Comparison of ENCODE assay signal across 19 cellular contexts in the genomic region with DNA sequence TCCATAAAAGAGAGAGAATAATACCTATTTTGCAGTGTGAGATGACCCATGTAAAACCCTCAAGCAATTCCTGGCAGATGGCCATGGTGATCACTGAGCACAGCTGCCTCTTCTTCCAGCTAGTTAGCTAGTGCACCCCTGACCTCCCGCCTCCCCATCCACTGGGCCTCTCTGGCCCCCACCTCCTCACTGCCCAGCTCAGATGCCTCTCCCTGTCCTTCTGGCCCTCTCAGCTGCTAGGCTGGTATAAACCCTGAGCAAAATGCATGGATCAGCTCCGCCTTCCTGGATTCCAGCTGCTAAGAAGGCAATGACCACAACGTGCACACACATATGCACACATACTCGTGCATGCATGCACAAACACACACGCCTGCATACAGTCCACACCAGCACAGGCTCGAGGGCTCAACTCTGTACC.
A peak's percentile ranks its signal among the peaks of the same experiment; 100 is the strongest.
DNase-seq lines count a peak whose midpoint lies in the region; ATAC-seq and TF ChIP-seq lines count a peak whose summit lies in the region.
"Had no signal": no experiment of that assay in that cellular context is flagged by ENCODE, and none has a peak within 500 bp of the region (broad histone marks: within the 10 kb centered on the region; RNA-seq: fewer than 3 reads in every experiment).

No MANE protein-coding gene starts in this region.

- TF ChIP-seq CTCF in activated CD8-positive, alpha-beta T cell treated with anti-CD3 and anti-CD28 coated beads for 36 hours (IDR thresholded peaks at IDR 0.05), result no peak
- no peak for TF ChIP-seq CTCF in thyroid gland (IDR thresholded peaks at IDR 0.05)

- peak overlapping the region; percentile 8 for H3K27ac Mint-ChIP-seq in activated CD8-positive, alpha-beta T cell treated with anti-CD3 and anti-CD28 coated beads, Interleukin-2, amount 10 ng/mL, durations not matched to agents 7 days and 5 days
- no peak overlapping the region for H3K27ac Mint-ChIP-seq in activated CD8-positive, alpha-beta T cell treated with anti-CD3 and anti-CD28 coated beads for 36 hours
- no peak overlapping the region for H3K27ac Mint-ChIP-seq in stimulated activated naive CD8-positive, alpha-beta T cell treated with anti-CD3 and anti-CD28 coated beads, Interleukin-15, amount 100 ng/mL, for 72 hours
- H3K27ac Mint-ChIP-seq: dendritic cell treated with granulocyte-macrophage colony-stimulating factor and Interleukin-4, amounts not matched to agents 40 ng/mL and 50 ng/mL, for 4 days had no signal

- peak overlapping the region; percentile 18 for H3K9ac ChIP-seq in NT2/D1 (ENCODE audit: insufficient read length, low read depth)
- H3K9ac ChIP-seq: GM23248 had no signal

- TF ChIP-seq POLR2A in thyroid gland (IDR thresholded peaks at IDR 0.05), result no peak

- H3K4me1 Mint-ChIP-seq in activated CD8-positive, alpha-beta T cell treated with anti-CD3 and anti-CD28 coated beads, Interleukin-2, amount 10 ng/mL, durations not matched to agents 7 days and 5 days (ENCODE audit: low read depth), result peaks cover 10% of the 10 kb centered on the region
- H3K4me1 Mint-ChIP-seq in activated CD8-positive, alpha-beta T cell treated with anti-CD3 and anti-CD28 coated beads for 36 hours (ENCODE audit: low read depth), result peaks cover 9% of the 10 kb centered on the region
- H3K4me1 Mint-ChIP-seq in stimulated activated naive CD8-positive, alpha-beta T cell treated with anti-CD3 and anti-CD28 coated beads, Interleukin-15, amount 100 ng/mL, for 72 hours, result no peaks in the 10 kb centered on the region

- ATAC-seq in activated CD8-positive, alpha-beta T cell treated with anti-CD3 and anti-CD28 coated beads, Interleukin-2, amount 10 ng/mL, durations not matched to agents 7 days and 5 days, result no peak
- ATAC-seq in activated CD8-positive, alpha-beta T cell treated with anti-CD3 and anti-CD28 coated beads for 36 hours, result no peak
- ATAC-seq in stimulated activated naive CD8-positive, alpha-beta T cell treated with anti-CD3 and anti-CD28 coated beads, Interleukin-15, amount 100 ng/mL, for 72 hours, result no peak
- ATAC-seq: naive thymus-derived CD8-positive, alpha-beta T cell had no signal

- H3K27me3 ChIP-seq in NT2/D1 (ENCODE audit: insufficient read depth, insufficient read length), result no peaks in the 10 kb centered on the region
- no peaks in the 10 kb centered on the region for H3K27me3 ChIP-seq in thyroid gland
- H3K27me3 ChIP-seq: stomach had no signal

- H3K4me3 Mint-ChIP-seq in activated CD8-positive, alpha-beta T cell treated with anti-CD3 and anti-CD28 coated beads, Interleukin-2, amount 10 ng/mL, durations not matched to agents 7 days and 5 days, result no peak overlapping the region
- no peak overlapping the region for H3K4me3 Mint-ChIP-seq in activated CD8-positive, alpha-beta T cell treated with anti-CD3 and anti-CD28 coated beads for 36 hours
- no peak overlapping the region for H3K4me3 Mint-ChIP-seq in stimulated activated naive CD8-positive, alpha-beta T cell treated with anti-CD3 and anti-CD28 coated beads, Interleukin-15, amount 100 ng/mL, for 72 hours
- H3K4me3 Mint-ChIP-seq: dendritic cell treated with granulocyte-macrophage colony-stimulating factor and Interleukin-4, amounts not matched to agents 40 ng/mL and 50 ng/mL, for 4 days; naive thymus-derived CD8-positive, alpha-beta T cell had no signal

- 77 to 91% methylated on average over 6 of the region's 6 CpGs for WGBS in thyroid gland, 2 donors

- intact Hi-C loops in activated CD8-positive, alpha-beta T cell treated with anti-CD3 and anti-CD28 coated beads for 36 hours (cut with micrococcal nuclease), result loop anchor here (1.0 kb wide), 1 partner anchor 8 kb away; no protein-coding TSS in a partner anchor
- intact Hi-C loops in thyroid gland (cut with DNase I), result no loop called here

- H3K4me1 ChIP-seq in NT2/D1 (ENCODE audit: insufficient read depth, insufficient read length) (peaks cover 40% of the 10 kb centered on the region), thyroid gland (no peaks in the 10 kb centered on the region)

- CTCF ChIA-PET in activated CD8-positive, alpha-beta T cell treated with anti-CD3 and anti-CD28 coated beads, Interleukin-2, amount 10 ng/mL, durations not matched to agents 7 days and 5 days (lab: Charles Lee), result no interaction called here
- CTCF ChIA-PET in activated CD8-positive, alpha-beta T cell treated with anti-CD3 and anti-CD28 coated beads for 36 hours (lab: Charles Lee), result no interaction called here

- POLR2A ChIA-PET in activated CD8-positive, alpha-beta T cell treated with anti-CD3 and anti-CD28 coated beads, Interleukin-2, amount 10 ng/mL, durations not matched to agents 7 days and 5 days (lab: Charles Lee), result no interaction called here
- POLR2A ChIA-PET in activated CD8-positive, alpha-beta T cell treated with anti-CD3 and anti-CD28 coated beads for 36 hours (lab: Charles Lee), result no interaction called here

- H3K4me3 ChIP-seq in NT2/D1 (ENCODE audit: insufficient read length, low read depth), result no peak overlapping the region
- no peak overlapping the region for H3K4me3 ChIP-seq in thyroid gland (replicated peaks in 1 of 3)
- H3K4me3 ChIP-seq: GM23248, lung, stomach had no signal

- no peaks in the 10 kb centered on the region for H3K36me3 Mint-ChIP-seq in activated CD8-positive, alpha-beta T cell treated with anti-CD3 and anti-CD28 coated beads, Interleukin-2, amount 10 ng/mL, durations not matched to agents 7 days and 5 days (ENCODE audit: low read depth)
- no peaks in the 10 kb centered on the region for H3K36me3 Mint-ChIP-seq in activated CD8-positive, alpha-beta T cell treated with anti-CD3 and anti-CD28 coated beads for 36 hours (ENCODE audit: low read depth)
- H3K36me3 Mint-ChIP-seq: naive thymus-derived CD8-positive, alpha-beta T cell had no signal

- no peaks in the 10 kb centered on the region for H3K9me3 ChIP-seq in NT2/D1 (ENCODE audit: insufficient read depth, low read length)
- H3K9me3 ChIP-seq in thyroid gland, result no peaks in the 10 kb centered on the region
- H3K9me3 ChIP-seq: stomach had no signal

- no peak overlapping the region for H3K27ac ChIP-seq in thyroid gland
- H3K27ac ChIP-seq: GM23248, stomach had no signal

- peaks cover 5% of the 10 kb centered on the region for H3K27me3 Mint-ChIP-seq in activated CD8-positive, alpha-beta T cell treated with anti-CD3 and anti-CD28 coated beads, Interleukin-2, amount 10 ng/mL, durations not matched to agents 7 days and 5 days (ENCODE audit: low read depth)
- H3K27me3 Mint-ChIP-seq in activated CD8-positive, alpha-beta T cell treated with anti-CD3 and anti-CD28 coated beads for 36 hours, result no peaks in the 10 kb centered on the region
- no peaks in the 10 kb centered on the region for H3K27me3 Mint-ChIP-seq in stimulated activated naive CD8-positive, alpha-beta T cell treated with anti-CD3 and anti-CD28 coated beads, Interleukin-15, amount 100 ng/mL, for 72 hours
- H3K27me3 Mint-ChIP-seq: dendritic cell treated with granulocyte-macrophage colony-stimulating factor and Interleukin-4, amounts not matched to agents 40 ng/mL and 50 ng/mL, for 4 days had no signal

- H3K36me3 ChIP-seq in NT2/D1 (ENCODE audit: insufficient read depth, insufficient read length, low read length) (no peaks in the 10 kb centered on the region), thyroid gland (no peaks in the 10 kb centered on the region)
- H3K36me3 ChIP-seq: stomach had no signal

- DNase-seq in activated CD8-positive, alpha-beta T cell treated with anti-CD3 and anti-CD28 coated beads, Interleukin-2, amount 10 ng/mL, durations not matched to agents 7 days and 5 days, result no peak
- no peak for DNase-seq in activated CD8-positive, alpha-beta T cell treated with anti-CD3 and anti-CD28 coated beads for 36 hours
- DNase-seq in NT2/D1 (ENCODE audit: low read depth, low spot score), result no peak
- peak; percentile 31 for DNase-seq in iris pigment epithelial cell (ENCODE audit: low read depth)
- peak; percentile 14 to 32 for DNase-seq in thyroid gland
- no peak for DNase-seq in HT-29 (ENCODE audit: low spot score)
- DNase-seq in stimulated activated naive CD8-positive, alpha-beta T cell treated with anti-CD3 and anti-CD28 coated beads, Interleukin-15, amount 100 ng/mL, for 72 hours, result no peak
- no peak for DNase-seq in NCI-H2107 (lab: John Stamatoyannopoulos, UW)
- DNase-seq: activated gamma-delta T cell treated with Interleukin-2 at 50 U/mL for 16 hours; GM23248; KBM-7; NCI-H1417 treated with DMSO at 0.1 percent for 48 hours; NCI-H446 treated with DMSO at 0.1 percent for 48 hours; OCI-M1; stimulated activated CD4-positive, alpha-beta T cell treated with anti-CD3 and anti-CD28 coated beads, Interleukin-15, amount 100 ng/mL, for 24 hours; stomach had no signal

- no peaks in the 10 kb centered on the region for H3K9me3 Mint-ChIP-seq in activated CD8-positive, alpha-beta T cell treated with anti-CD3 and anti-CD28 coated beads, Interleukin-2, amount 10 ng/mL, durations not matched to agents 7 days and 5 days (ENCODE audit: insufficient read depth)
- no peaks in the 10 kb centered on the region for H3K9me3 Mint-ChIP-seq in activated CD8-positive, alpha-beta T cell treated with anti-CD3 and anti-CD28 coated beads for 36 hours
- H3K9me3 Mint-ChIP-seq in stimulated activated naive CD8-positive, alpha-beta T cell treated with anti-CD3 and anti-CD28 coated beads, Interleukin-15, amount 100 ng/mL, for 72 hours, result no peaks in the 10 kb centered on the region
- H3K9me3 Mint-ChIP-seq: dendritic cell treated with granulocyte-macrophage colony-stimulating factor and Interleukin-4, amounts not matched to agents 40 ng/mL and 50 ng/mL, for 4 days; naive thymus-derived CD8-positive, alpha-beta T cell had no signal

Comparison
In these comparisons a context has a peak if more than half of its experiments do, and no peak if none do; other contexts are left out.
1. DNase-seq: peak in iris pigment epithelial cell (single experiment) and thyroid gland (2 of 2); none in activated CD8-positive, alpha-beta T cell treated with anti-CD3 and anti-CD28 coated beads, Interleukin-2, amount 10 ng/mL, durations not matched to agents 7 days and 5 days (single experiment), activated CD8-positive, alpha-beta T cell treated with anti-CD3 and anti-CD28 coated beads for 36 hours (single experiment), NT2/D1 (single experiment), HT-29 (single experiment), stimulated activated naive CD8-positive, alpha-beta T cell treated with anti-CD3 and anti-CD28 coated beads, Interleukin-15, amount 100 ng/mL, for 72 hours (0 of 2) and NCI-H2107 (single experiment).